ENCODE assay signal across 8 cellular contexts in genomic region chr19:29605653-29606419, GRCh38. TPM values are rescaled to one million over a fixed set of nuclear protein-coding genes. Genes with fewer than 3 reads are reported as not detected.
DNase-seq lines count a peak whose midpoint lies in the region; TF ChIP-seq lines count a peak whose summit lies in the region.

Gene POP4 (plus strand): TSS chr19:29606283. CDS start chr19:29606319, 36 bp downstream.

- peak within 1 kb of the TSS; percentile 94 for H3K4me3 Mint-ChIP-seq in activated naive CD4-positive, alpha-beta T cell treated with anti-CD3 and anti-CD28 coated beads, Interleukin-2, amount 10 ng/mL, durations not matched to agents 7 days and 5 days

- no peaks in the 10 kb centered on the region for H3K27me3 ChIP-seq in suprapubic skin

- TF ChIP-seq POLR2A in suprapubic skin (IDR thresholded peaks at IDR 0.05): peak; percentile 93 to 98

- peak within 1 kb of the TSS; percentile 99 for H3K27ac Mint-ChIP-seq in activated naive CD4-positive, alpha-beta T cell treated with anti-CD3 and anti-CD28 coated beads, Interleukin-2, amount 10 ng/mL, durations not matched to agents 7 days and 5 days

- DNase-seq in GF-D8 (lab: John Stamatoyannopoulos, UW) (peak; percentile 73), HEK293T (ENCODE audit: extremely low spot score) (peak; percentile 97), MV-4-11 (lab: John Stamatoyannopoulos, UW) (peak; percentile 97), SK-N-MC (ENCODE audit: low read depth, low spot score) (peak; percentile 76), germinal center (ENCODE audit: low spot score) (peak; percentile 97), nucleus accumbens (lab: John Stamatoyannopoulos, UW) (peak; percentile 53 to 99 (median 94)), suprapubic skin (ENCODE audit: low spot score in 2 of 2) (peak; percentile 98)
- peak; percentile 99 for DNase-seq in activated naive CD4-positive, alpha-beta T cell treated with anti-CD3 and anti-CD28 coated beads, Interleukin-2, amount 10 ng/mL, durations not matched to agents 7 days and 5 days

- H3K36me3 ChIP-seq in SK-N-MC (ENCODE audit: insufficient read depth, low read length) (peaks cover 12% of the 10 kb centered on the region; the same call in 1 of the 2 replicates), suprapubic skin (peaks cover 15% of the 10 kb centered on the region)

- H3K4me1 Mint-ChIP-seq in activated naive CD4-positive, alpha-beta T cell treated with anti-CD3 and anti-CD28 coated beads, Interleukin-2, amount 10 ng/mL, durations not matched to agents 7 days and 5 days: peaks cover 32% of the 10 kb centered on the region

- peaks cover 15% of the 10 kb centered on the region for H3K4me1 ChIP-seq in suprapubic skin

- POLR2A ChIA-PET in HEK293T (lab: Yijun Ruan, JAX): interaction anchor here (0.6 to 1.9 kb wide), 36 partner anchors 9 to 1555 kb away, joined by 3 to 34 read pairs (median 4); partner anchors contain the start of genes C19orf12 and PLEKHF1

- CTCF ChIA-PET in HEK293T (lab: Yijun Ruan, JAX): interaction anchor here (0.6 to 2.7 kb wide), 2 partner anchors 69 to 111 kb away, joined by 3 to 13 read pairs; no protein-coding TSS in a partner anchor
- CTCF ChIA-PET in activated naive CD4-positive, alpha-beta T cell treated with anti-CD3 and anti-CD28 coated beads, Interleukin-2, amount 10 ng/mL, durations not matched to agents 7 days and 5 days (lab: Charles Lee): interaction anchor here (0.7 to 9.1 kb wide), 10 partner anchors 19 to 336 kb away, joined by 3 to 142 read pairs (median 4); partner anchors contain the start of genes C19orf12, PLEKHF1 and URI1

- TF ChIP-seq CTCF in suprapubic skin (IDR thresholded peaks at IDR 0.05): no peak

- peaks cover 22% of the 10 kb centered on the region for H3K36me3 Mint-ChIP-seq in activated naive CD4-positive, alpha-beta T cell treated with anti-CD3 and anti-CD28 coated beads, Interleukin-2, amount 10 ng/mL, durations not matched to agents 7 days and 5 days

- H3K9me3 Mint-ChIP-seq in activated naive CD4-positive, alpha-beta T cell treated with anti-CD3 and anti-CD28 coated beads, Interleukin-2, amount 10 ng/mL, durations not matched to agents 7 days and 5 days: no peaks in the 10 kb centered on the region

- peak within 1 kb of the TSS; percentile 86 for H3K4me3 ChIP-seq in SK-N-MC
- H3K4me3 ChIP-seq in suprapubic skin: peak within 1 kb of the TSS; percentile 97

- H3K9me3 ChIP-seq in SK-N-MC (ENCODE audit: low read depth, low read length): no peaks in the 10 kb centered on the region
- H3K9me3 ChIP-seq in suprapubic skin: no peaks in the 10 kb centered on the region

- H3K27me3 Mint-ChIP-seq in activated naive CD4-positive, alpha-beta T cell treated with anti-CD3 and anti-CD28 coated beads, Interleukin-2, amount 10 ng/mL, durations not matched to agents 7 days and 5 days: peaks cover 6% of the 10 kb centered on the region

- H3K27ac ChIP-seq in SK-N-MC: 0 out of 2 replicates have a peak within 1 kb of the TSS, but pooled peaks have one; percentile 7
- H3K27ac ChIP-seq in suprapubic skin: peak within 1 kb of the TSS; percentile 96

- WGBS in suprapubic skin: 0% methylated on average over 38 of the region's 47 CpGs

- H3K9ac ChIP-seq in SK-N-MC (ENCODE audit: insufficient read length): peak within 1 kb of the TSS; percentile 85

- TF ChIP-seq EP300 in suprapubic skin (IDR thresholded peaks at IDR 0.05): no peak

TF ChIP-seq in HEK293T, 16 proteins besides CTCF, POLR2A, EP300 and RAD21:
- TF ChIP-seq, protein P1, sequence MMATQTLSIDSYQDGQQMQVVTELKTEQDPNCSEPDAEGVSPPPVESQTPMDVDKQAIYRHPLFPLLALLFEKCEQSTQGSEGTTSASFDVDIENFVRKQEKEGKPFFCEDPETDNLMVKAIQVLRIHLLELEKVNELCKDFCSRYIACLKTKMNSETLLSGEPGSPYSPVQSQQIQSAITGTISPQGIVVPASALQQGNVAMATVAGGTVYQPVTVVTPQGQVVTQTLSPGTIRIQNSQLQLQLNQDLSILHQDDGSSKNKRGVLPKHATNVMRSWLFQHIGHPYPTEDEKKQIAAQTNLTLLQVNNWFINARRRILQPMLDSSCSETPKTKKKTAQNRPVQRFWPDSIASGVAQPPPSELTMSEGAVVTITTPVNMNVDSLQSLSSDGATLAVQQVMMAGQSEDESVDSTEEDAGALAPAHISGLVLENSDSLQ (IDR thresholded peaks at IDR 0.05): no peak
- peak; percentile 86 for TF ChIP-seq ELF4 (IDR thresholded peaks at IDR 0.05)
TF ChIP-seq in HEK293T: peak in this region for 1.

RNA-seq across cellular contexts. Expression of gene POP4, which starts in this region (rescaled TPM):
- 10 to 100 TPM; 35.4 to 76.8 (median 62.6) TPM for total RNA-seq in suprapubic skin

Comparison
In these comparisons a context has a peak if more than half of its experiments do, and no peak if none do; other contexts are left out.
1. Peak in every context shown above with its lines: DNase-seq, H3K4me3 ChIP-seq and H3K27ac ChIP-seq.